In the genomic region with DNA sequence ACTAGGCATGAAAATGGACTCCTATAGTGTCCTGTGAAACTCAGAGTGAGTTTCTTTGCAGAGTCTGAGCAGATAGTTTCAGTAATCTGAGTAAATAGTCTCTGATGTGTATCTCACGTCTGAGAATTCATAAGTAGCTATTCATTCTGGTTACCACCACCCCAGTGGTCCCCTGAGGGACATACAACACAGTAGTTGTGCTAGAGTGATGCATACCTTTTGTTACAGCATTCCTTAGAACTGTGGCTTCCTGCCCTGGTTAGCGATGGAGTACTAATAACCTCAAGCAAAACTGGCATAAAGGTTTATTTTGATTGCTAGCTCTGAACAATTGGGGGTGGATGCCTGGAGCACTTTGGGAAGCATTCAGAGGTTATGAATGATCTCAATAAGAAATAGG, we compare ENCODE assay signal across 1 cellular context.
TF ChIP-seq lines count a peak whose summit lies in the region.

No MANE protein-coding gene starts in this region.

TF ChIP-seq in GM23338, 12 proteins besides CTCF, POLR2A, EP300 and RAD21 (continued from another document):
- TF ChIP-seq, protein P1, sequence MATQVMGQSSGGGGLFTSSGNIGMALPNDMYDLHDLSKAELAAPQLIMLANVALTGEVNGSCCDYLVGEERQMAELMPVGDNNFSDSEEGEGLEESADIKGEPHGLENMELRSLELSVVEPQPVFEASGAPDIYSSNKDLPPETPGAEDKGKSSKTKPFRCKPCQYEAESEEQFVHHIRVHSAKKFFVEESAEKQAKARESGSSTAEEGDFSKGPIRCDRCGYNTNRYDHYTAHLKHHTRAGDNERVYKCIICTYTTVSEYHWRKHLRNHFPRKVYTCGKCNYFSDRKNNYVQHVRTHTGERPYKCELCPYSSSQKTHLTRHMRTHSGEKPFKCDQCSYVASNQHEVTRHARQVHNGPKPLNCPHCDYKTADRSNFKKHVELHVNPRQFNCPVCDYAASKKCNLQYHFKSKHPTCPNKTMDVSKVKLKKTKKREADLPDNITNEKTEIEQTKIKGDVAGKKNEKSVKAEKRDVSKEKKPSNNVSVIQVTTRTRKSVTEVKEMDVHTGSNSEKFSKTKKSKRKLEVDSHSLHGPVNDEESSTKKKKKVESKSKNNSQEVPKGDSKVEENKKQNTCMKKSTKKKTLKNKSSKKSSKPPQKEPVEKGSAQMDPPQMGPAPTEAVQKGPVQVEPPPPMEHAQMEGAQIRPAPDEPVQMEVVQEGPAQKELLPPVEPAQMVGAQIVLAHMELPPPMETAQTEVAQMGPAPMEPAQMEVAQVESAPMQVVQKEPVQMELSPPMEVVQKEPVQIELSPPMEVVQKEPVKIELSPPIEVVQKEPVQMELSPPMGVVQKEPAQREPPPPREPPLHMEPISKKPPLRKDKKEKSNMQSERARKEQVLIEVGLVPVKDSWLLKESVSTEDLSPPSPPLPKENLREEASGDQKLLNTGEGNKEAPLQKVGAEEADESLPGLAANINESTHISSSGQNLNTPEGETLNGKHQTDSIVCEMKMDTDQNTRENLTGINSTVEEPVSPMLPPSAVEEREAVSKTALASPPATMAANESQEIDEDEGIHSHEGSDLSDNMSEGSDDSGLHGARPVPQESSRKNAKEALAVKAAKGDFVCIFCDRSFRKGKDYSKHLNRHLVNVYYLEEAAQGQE (IDR thresholded peaks at IDR 0.05; ENCODE audit: unreplicated experiment): no peak
- no peak for TF ChIP-seq CREB1 (CRISPR knock-in tag; IDR thresholded peaks at IDR 0.05; ENCODE audit: low read depth)
- no peak for TF ChIP-seq JUNB (IDR thresholded peaks at IDR 0.05; ENCODE audit: unreplicated experiment)
- TF ChIP-seq NANOG (IDR thresholded peaks at IDR 0.05; ENCODE audit: borderline replicate concordance): no peak
- no peak for TF ChIP-seq STAT1 (IDR thresholded peaks at IDR 0.05; ENCODE audit: unreplicated experiment)
- TF ChIP-seq, protein P2, sequence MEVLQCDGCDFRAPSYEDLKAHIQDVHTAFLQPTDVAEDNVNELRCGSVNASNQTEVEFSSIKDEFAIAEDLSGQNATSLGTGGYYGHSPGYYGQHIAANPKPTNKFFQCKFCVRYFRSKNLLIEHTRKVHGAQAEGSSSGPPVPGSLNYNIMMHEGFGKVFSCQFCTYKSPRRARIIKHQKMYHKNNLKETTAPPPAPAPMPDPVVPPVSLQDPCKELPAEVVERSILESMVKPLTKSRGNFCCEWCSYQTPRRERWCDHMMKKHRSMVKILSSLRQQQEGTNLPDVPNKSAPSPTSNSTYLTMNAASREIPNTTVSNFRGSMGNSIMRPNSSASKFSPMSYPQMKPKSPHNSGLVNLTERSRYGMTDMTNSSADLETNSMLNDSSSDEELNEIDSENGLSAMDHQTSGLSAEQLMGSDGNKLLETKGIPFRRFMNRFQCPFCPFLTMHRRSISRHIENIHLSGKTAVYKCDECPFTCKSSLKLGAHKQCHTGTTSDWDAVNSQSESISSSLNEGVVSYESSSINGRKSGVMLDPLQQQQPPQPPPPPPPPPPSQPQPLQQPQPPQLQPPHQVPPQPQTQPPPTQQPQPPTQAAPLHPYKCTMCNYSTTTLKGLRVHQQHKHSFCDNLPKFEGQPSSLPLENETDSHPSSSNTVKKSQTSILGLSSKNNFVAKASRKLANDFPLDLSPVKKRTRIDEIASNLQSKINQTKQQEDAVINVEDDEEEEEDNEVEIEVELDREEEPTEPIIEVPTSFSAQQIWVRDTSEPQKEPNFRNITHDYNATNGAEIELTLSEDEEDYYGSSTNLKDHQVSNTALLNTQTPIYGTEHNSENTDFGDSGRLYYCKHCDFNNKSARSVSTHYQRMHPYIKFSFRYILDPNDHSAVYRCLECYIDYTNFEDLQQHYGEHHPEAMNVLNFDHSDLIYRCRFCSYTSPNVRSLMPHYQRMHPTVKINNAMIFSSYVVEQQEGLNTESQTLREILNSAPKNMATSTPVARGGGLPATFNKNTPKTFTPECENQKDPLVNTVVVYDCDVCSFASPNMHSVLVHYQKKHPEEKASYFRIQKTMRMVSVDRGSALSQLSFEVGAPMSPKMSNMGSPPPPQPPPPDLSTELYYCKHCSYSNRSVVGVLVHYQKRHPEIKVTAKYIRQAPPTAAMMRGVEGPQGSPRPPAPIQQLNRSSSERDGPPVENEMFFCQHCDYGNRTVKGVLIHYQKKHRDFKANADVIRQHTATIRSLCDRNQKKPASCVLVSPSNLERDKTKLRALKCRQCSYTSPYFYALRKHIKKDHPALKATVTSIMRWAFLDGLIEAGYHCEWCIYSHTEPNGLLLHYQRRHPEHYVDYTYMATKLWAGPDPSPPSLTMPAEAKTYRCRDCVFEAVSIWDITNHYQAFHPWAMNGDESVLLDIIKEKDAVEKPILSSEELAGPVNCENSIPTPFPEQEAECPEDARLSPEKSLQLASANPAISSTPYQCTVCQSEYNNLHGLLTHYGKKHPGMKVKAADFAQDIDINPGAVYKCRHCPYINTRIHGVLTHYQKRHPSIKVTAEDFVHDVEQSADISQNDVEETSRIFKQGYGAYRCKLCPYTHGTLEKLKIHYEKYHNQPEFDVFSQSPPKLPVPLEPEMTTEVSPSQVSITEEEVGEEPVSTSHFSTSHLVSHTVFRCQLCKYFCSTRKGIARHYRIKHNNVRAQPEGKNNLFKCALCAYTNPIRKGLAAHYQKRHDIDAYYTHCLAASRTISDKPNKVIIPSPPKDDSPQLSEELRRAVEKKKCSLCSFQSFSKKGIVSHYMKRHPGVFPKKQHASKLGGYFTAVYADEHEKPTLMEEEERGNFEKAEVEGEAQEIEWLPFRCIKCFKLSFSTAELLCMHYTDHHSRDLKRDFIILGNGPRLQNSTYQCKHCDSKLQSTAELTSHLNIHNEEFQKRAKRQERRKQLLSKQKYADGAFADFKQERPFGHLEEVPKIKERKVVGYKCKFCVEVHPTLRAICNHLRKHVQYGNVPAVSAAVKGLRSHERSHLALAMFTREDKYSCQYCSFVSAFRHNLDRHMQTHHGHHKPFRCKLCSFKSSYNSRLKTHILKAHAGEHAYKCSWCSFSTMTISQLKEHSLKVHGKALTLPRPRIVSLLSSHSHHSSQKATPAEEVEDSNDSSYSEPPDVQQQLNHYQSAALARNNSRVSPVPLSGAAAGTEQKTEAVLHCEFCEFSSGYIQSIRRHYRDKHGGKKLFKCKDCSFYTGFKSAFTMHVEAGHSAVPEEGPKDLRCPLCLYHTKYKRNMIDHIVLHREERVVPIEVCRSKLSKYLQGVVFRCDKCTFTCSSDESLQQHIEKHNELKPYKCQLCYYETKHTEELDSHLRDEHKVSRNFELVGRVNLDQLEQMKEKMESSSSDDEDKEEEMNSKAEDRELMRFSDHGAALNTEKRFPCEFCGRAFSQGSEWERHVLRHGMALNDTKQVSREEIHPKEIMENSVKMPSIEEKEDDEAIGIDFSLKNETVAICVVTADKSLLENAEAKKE (CRISPR knock-in tag; IDR thresholded peaks at IDR 0.05): no peak
- TF ChIP-seq EZH2 (IDR thresholded peaks at IDR 0.05; ENCODE audit: low read depth, unreplicated experiment): no peak
- no peak for TF ChIP-seq ZNF114 (CRISPR knock-in tag; IDR thresholded peaks at IDR 0.05)
- TF ChIP-seq, protein P3, sequence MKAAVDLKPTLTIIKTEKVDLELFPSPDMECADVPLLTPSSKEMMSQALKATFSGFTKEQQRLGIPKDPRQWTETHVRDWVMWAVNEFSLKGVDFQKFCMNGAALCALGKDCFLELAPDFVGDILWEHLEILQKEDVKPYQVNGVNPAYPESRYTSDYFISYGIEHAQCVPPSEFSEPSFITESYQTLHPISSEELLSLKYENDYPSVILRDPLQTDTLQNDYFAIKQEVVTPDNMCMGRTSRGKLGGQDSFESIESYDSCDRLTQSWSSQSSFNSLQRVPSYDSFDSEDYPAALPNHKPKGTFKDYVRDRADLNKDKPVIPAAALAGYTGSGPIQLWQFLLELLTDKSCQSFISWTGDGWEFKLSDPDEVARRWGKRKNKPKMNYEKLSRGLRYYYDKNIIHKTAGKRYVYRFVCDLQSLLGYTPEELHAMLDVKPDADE (IDR thresholded peaks at IDR 0.05): no peak
- TF ChIP-seq EZH2phosphoT487 (IDR thresholded peaks at IDR 0.05; ENCODE audit: unreplicated experiment): no peak
- TF ChIP-seq ZNF331 (CRISPR knock-in tag; IDR thresholded peaks at IDR 0.05; ENCODE audit: low read depth): no peak
